ENCODE assay signal across 10 cellular contexts in the genomic region with DNA sequence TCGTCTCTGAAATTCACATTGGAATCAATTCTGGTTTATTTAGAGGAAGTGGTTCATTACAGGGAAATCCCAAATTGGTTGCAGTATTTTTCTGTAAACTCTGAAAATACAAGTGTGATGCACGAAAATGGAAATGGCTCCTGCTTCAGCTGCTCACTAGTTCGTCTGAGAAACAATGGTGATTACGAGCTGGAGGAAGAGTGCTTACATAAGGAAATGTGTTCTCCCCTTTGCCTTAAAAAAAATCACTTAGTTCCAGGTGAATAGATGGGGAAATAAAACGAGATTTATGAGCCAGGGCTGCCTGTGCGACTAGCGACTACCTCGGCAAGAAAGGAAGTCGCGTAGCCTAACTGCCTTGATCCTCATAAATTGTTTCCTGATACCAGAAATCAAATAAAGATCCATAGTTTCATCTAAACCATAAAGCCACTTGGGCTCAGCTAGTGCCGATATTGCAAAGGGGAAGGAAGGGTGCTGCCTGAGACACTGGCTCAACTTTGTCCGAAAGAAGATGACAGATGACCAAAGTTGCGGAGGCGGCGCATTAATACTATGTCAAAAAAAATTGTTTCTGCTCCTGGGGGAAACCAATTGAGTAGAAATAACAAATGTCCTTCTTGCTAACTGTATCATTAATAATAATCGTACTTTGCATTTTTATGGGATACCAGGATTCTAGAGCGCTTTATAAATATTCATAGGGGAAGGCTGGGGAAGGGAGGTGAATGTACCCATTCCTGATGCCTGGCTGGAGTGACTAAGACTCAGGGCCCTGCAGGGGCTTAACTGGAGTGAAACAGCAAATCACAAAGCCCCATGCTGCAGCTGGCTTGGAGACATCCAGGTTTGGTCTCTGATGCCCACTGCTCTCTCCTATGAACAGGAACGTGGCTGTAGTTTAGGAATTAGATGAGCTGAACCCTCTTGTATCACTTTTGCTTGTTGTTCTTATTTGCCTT.
DNase-seq lines count a peak whose midpoint lies in the region; ATAC-seq and TF ChIP-seq lines count a peak whose summit lies in the region.
"Had no signal": no experiment of that assay in that cellular context is flagged by ENCODE, and none has a peak within 500 bp of the region (broad histone marks: within the 10 kb centered on the region; RNA-seq: fewer than 3 reads in every experiment).

No MANE protein-coding gene starts in this region.

- H3K27ac Mint-ChIP-seq in stimulated activated naive CD8-positive, alpha-beta T cell treated with anti-CD3 and anti-CD28 coated beads, Interleukin-15, amount 100 ng/mL, for 72 hours = no peak overlapping the region
- no peak overlapping the region for H3K27ac Mint-ChIP-seq in memory B cell
- no peak overlapping the region for H3K27ac Mint-ChIP-seq in type B pancreatic cell
- H3K27ac Mint-ChIP-seq in activated CD8-positive, alpha-beta T cell treated with anti-CD3 and anti-CD28 coated beads, Interleukin-2, amount 10 ng/mL, durations not matched to agents 7 days and 5 days = no peak overlapping the region

- no peak for DNase-seq in stimulated activated naive CD8-positive, alpha-beta T cell treated with anti-CD3 and anti-CD28 coated beads, Interleukin-15, amount 100 ng/mL, for 72 hours
- no peak for DNase-seq in stimulated activated naive CD8-positive, alpha-beta T cell treated with anti-CD3 and anti-CD28 coated beads, Interleukin-15, Interleukin-2, amounts not matched to agents 100 U/mL and 50 U/mL, for 24 hours
- DNase-seq in cardiac fibroblast (ENCODE audit: low read depth in 2 of 2) (peak; percentile 12 to 18), memory B cell (ENCODE audit: low spot score in 2 of 2) (no peak), type B pancreatic cell (ENCODE audit: extremely low spot score, unreplicated experiment) (no peak), mesenteric fat pad (ENCODE audit: low spot score) (no peak), OCI-M1 (lab: John Stamatoyannopoulos, UW) (no peak)
- no peak for DNase-seq in activated CD8-positive, alpha-beta T cell treated with anti-CD3 and anti-CD28 coated beads, Interleukin-2, amount 10 ng/mL, durations not matched to agents 7 days and 5 days

- peak; percentile 48 for ATAC-seq in stimulated activated naive CD8-positive, alpha-beta T cell treated with anti-CD3 and anti-CD28 coated beads, Interleukin-15, amount 100 ng/mL, for 72 hours
- ATAC-seq in stimulated activated naive CD8-positive, alpha-beta T cell treated with anti-CD3 and anti-CD28 coated beads, Interleukin-15, Interleukin-2, amounts not matched to agents 100 U/mL and 50 U/mL, for 24 hours = no peak
- peak; percentile 70 for ATAC-seq in memory B cell (ENCODE audit: low read depth)
- no peak for ATAC-seq in activated CD8-positive, alpha-beta T cell treated with anti-CD3 and anti-CD28 coated beads, Interleukin-2, amount 10 ng/mL, durations not matched to agents 7 days and 5 days

- POLR2A ChIA-PET in activated CD8-positive, alpha-beta T cell treated with anti-CD3 and anti-CD28 coated beads, Interleukin-2, amount 10 ng/mL, durations not matched to agents 7 days and 5 days (lab: Charles Lee) = no interaction called here

- CTCF ChIA-PET in activated CD8-positive, alpha-beta T cell treated with anti-CD3 and anti-CD28 coated beads, Interleukin-2, amount 10 ng/mL, durations not matched to agents 7 days and 5 days (lab: Charles Lee) = no interaction called here

- peaks cover 48% of the 10 kb centered on the region for H3K27me3 Mint-ChIP-seq in stimulated activated naive CD8-positive, alpha-beta T cell treated with anti-CD3 and anti-CD28 coated beads, Interleukin-15, amount 100 ng/mL, for 72 hours
- H3K27me3 Mint-ChIP-seq in memory B cell (peaks cover 2% of the 10 kb centered on the region), type B pancreatic cell (peaks cover 16% of the 10 kb centered on the region)
- H3K27me3 Mint-ChIP-seq in activated CD8-positive, alpha-beta T cell treated with anti-CD3 and anti-CD28 coated beads, Interleukin-2, amount 10 ng/mL, durations not matched to agents 7 days and 5 days (ENCODE audit: low read depth) = peaks cover 1% of the 10 kb centered on the region

- peak overlapping the region in 1 of 2 donors; percentile 38 for H3K4me3 ChIP-seq in cardiac fibroblast (replicated peaks in 1 of 2; ENCODE audit: low read depth in 2 of 2, low read length in 2 of 2)
- H3K4me3 ChIP-seq: BLaER1 treated with 17β-estradiol and CSF1 and Interleukin-3, amounts not matched to agents 10 nM and 100 nM had no signal

- H3K36me3 Mint-ChIP-seq in memory B cell = no peaks in the 10 kb centered on the region
- no peaks in the 10 kb centered on the region for H3K36me3 Mint-ChIP-seq in type B pancreatic cell
- H3K36me3 Mint-ChIP-seq in activated CD8-positive, alpha-beta T cell treated with anti-CD3 and anti-CD28 coated beads, Interleukin-2, amount 10 ng/mL, durations not matched to agents 7 days and 5 days (ENCODE audit: low read depth) = no peaks in the 10 kb centered on the region

- H3K4me1 Mint-ChIP-seq in stimulated activated naive CD8-positive, alpha-beta T cell treated with anti-CD3 and anti-CD28 coated beads, Interleukin-15, amount 100 ng/mL, for 72 hours = no peaks in the 10 kb centered on the region
- no peaks in the 10 kb centered on the region for H3K4me1 Mint-ChIP-seq in memory B cell
- H3K4me1 Mint-ChIP-seq in type B pancreatic cell (ENCODE audit: unreplicated experiment) = peaks cover 29% of the 10 kb centered on the region
- no peaks in the 10 kb centered on the region for H3K4me1 Mint-ChIP-seq in activated CD8-positive, alpha-beta T cell treated with anti-CD3 and anti-CD28 coated beads, Interleukin-2, amount 10 ng/mL, durations not matched to agents 7 days and 5 days (ENCODE audit: low read depth)

- H3K4me3 Mint-ChIP-seq in stimulated activated naive CD8-positive, alpha-beta T cell treated with anti-CD3 and anti-CD28 coated beads, Interleukin-15, amount 100 ng/mL, for 72 hours = no peak overlapping the region
- H3K4me3 Mint-ChIP-seq in memory B cell (no peak overlapping the region), type B pancreatic cell (no peak overlapping the region)
- H3K4me3 Mint-ChIP-seq in activated CD8-positive, alpha-beta T cell treated with anti-CD3 and anti-CD28 coated beads, Interleukin-2, amount 10 ng/mL, durations not matched to agents 7 days and 5 days = no peak overlapping the region
- H3K4me3 Mint-ChIP-seq: nephron had no signal

- TF ChIP-seq CTCF in cardiac fibroblast (IDR thresholded peaks at IDR 0.05; ENCODE audit: low read depth, low read length) (no peak), type B pancreatic cell (conservative IDR thresholded peaks at IDR 0.05) (no peak)

- no peaks in the 10 kb centered on the region for H3K9me3 Mint-ChIP-seq in stimulated activated naive CD8-positive, alpha-beta T cell treated with anti-CD3 and anti-CD28 coated beads, Interleukin-15, amount 100 ng/mL, for 72 hours
- H3K9me3 Mint-ChIP-seq in memory B cell (no peaks in the 10 kb centered on the region), type B pancreatic cell (no peaks in the 10 kb centered on the region)
- no peaks in the 10 kb centered on the region for H3K9me3 Mint-ChIP-seq in activated CD8-positive, alpha-beta T cell treated with anti-CD3 and anti-CD28 coated beads, Interleukin-2, amount 10 ng/mL, durations not matched to agents 7 days and 5 days (ENCODE audit: insufficient read depth)

Comparison
In these comparisons a context has a peak if more than half of its experiments do, and no peak if none do; other contexts are left out.
1. ATAC-seq: peak in stimulated activated naive CD8-positive, alpha-beta T cell treated with anti-CD3 and anti-CD28 coated beads, Interleukin-15, amount 100 ng/mL, for 72 hours (single experiment) and memory B cell (single experiment); none in stimulated activated naive CD8-positive, alpha-beta T cell treated with anti-CD3 and anti-CD28 coated beads, Interleukin-15, Interleukin-2, amounts not matched to agents 100 U/mL and 50 U/mL, for 24 hours (single experiment) and activated CD8-positive, alpha-beta T cell treated with anti-CD3 and anti-CD28 coated beads, Interleukin-2, amount 10 ng/mL, durations not matched to agents 7 days and 5 days (single experiment).
2. DNase-seq: peak in cardiac fibroblast (2 of 2); none in stimulated activated naive CD8-positive, alpha-beta T cell treated with anti-CD3 and anti-CD28 coated beads, Interleukin-15, amount 100 ng/mL, for 72 hours (0 of 2), stimulated activated naive CD8-positive, alpha-beta T cell treated with anti-CD3 and anti-CD28 coated beads, Interleukin-15, Interleukin-2, amounts not matched to agents 100 U/mL and 50 U/mL, for 24 hours (single experiment), memory B cell (0 of 2), type B pancreatic cell (single experiment), mesenteric fat pad (single experiment), OCI-M1 (single experiment) and activated CD8-positive, alpha-beta T cell treated with anti-CD3 and anti-CD28 coated beads, Interleukin-2, amount 10 ng/mL, durations not matched to agents 7 days and 5 days (single experiment).